ENCODE assay signal across 21 cellular contexts in genomic region chr3:64909011-64909410, GRCh38.
A peak's percentile ranks its signal among the peaks of the same experiment; 100 is the strongest.
DNase-seq lines count a peak whose midpoint lies in the region; ATAC-seq and TF ChIP-seq lines count a peak whose summit lies in the region.
"Had no signal": no experiment of that assay in that cellular context is flagged by ENCODE, and none has a peak within 500 bp of the region (broad histone marks: within the 10 kb centered on the region; RNA-seq: fewer than 3 reads in every experiment).

No MANE protein-coding gene starts in this region.

- no peaks in the 10 kb centered on the region for H3K27me3 ChIP-seq in cardiac muscle cell
- no peaks in the 10 kb centered on the region for H3K27me3 ChIP-seq in smooth muscle cell (ENCODE audit: low read depth)
- no peaks in the 10 kb centered on the region for H3K27me3 ChIP-seq in Karpas-422 (ENCODE audit: low read length)
- no peaks in the 10 kb centered on the region for H3K27me3 ChIP-seq in brain microvascular endothelial cell (replicated peaks)
- H3K27me3 ChIP-seq: BLaER1 treated with 17β-estradiol and CSF1 and Interleukin-3, amounts not matched to agents 10 nM and 100 nM; Peyer's patch had no signal

- no peaks in the 10 kb centered on the region for H3K9me3 ChIP-seq in cardiac muscle cell (ENCODE audit: low read depth)
- H3K9me3 ChIP-seq in mesodermal cell (ENCODE audit: control insufficient read depth, low read length): peaks cover 16% of the 10 kb centered on the region
- H3K9me3 ChIP-seq in smooth muscle cell (replicated peaks; ENCODE audit: low read depth): no peaks in the 10 kb centered on the region
- no peaks in the 10 kb centered on the region for H3K9me3 ChIP-seq in Karpas-422 (ENCODE audit: low read length)
- H3K9me3 ChIP-seq: HAP-1, Peyer's patch had no signal

- no peak overlapping the region for H3K4me3 ChIP-seq in cardiac muscle cell
- no peak overlapping the region for H3K4me3 ChIP-seq in mesodermal cell (ENCODE audit: extremely low read depth, insufficient read depth, low read length, poor library complexity, severe bottlenecking)
- no peak overlapping the region for H3K4me3 ChIP-seq in smooth muscle cell
- H3K4me3 ChIP-seq in Karpas-422 (ENCODE audit: low read length): no peak overlapping the region
- H3K4me3 ChIP-seq in brain microvascular endothelial cell (ENCODE audit: low read depth, low read length): no peak overlapping the region
- H3K4me3 ChIP-seq: BLaER1 treated with 17β-estradiol and CSF1 and Interleukin-3, amounts not matched to agents 10 nM and 100 nM; GM23338; HAP-1; Peyer's patch had no signal

- H2AFZ ChIP-seq in smooth muscle cell (ENCODE audit: low read depth): no peak overlapping the region
- no peak overlapping the region for H2AFZ ChIP-seq in Karpas-422 (ENCODE audit: low read length)

- H3K4me1 ChIP-seq in cardiac muscle cell (ENCODE audit: low read depth) (peaks cover 35% of the 10 kb centered on the region), mesodermal cell (ENCODE audit: control insufficient read depth, insufficient read depth, low read length, poor library complexity, severe bottlenecking) (peaks cover 40% of the 10 kb centered on the region), smooth muscle cell (ENCODE audit: low read depth) (peaks cover 27% of the 10 kb centered on the region), Karpas-422 (ENCODE audit: low read length) (peaks cover 3% of the 10 kb centered on the region)
- H3K4me1 ChIP-seq: HAP-1, Peyer's patch had no signal

- H3F3A ChIP-seq in smooth muscle cell (ENCODE audit: low read depth): peaks cover 19% of the 10 kb centered on the region

- DNase-seq in cardiac muscle cell (ENCODE audit: low read depth in 1 of 2, low spot score in 1 of 2) (no peak), left cardiac atrium (no peak), dermis blood vessel endothelial cell (peak; percentile 61), smooth muscle cell (lab: John Stamatoyannopoulos, UW; ENCODE audit: unreplicated experiment) (no peak), cerebellar cortex (ENCODE audit: low spot score) (no peak), Karpas-422 (no peak), brain microvascular endothelial cell (no peak)
- DNase-seq: CD8-positive, alpha-beta T cell; DMS153; GDM1; KG1; NCI-H1105; NCI-H2029 treated with DMSO at 0.1 percent for 48 hours; NCI-H510A treated with DMSO at 0.1 percent for 48 hours; NCI-H748 treated with DMSO at 0.1 percent for 48 hours; Peyer's patch had no signal

- H3K9me2 ChIP-seq in Karpas-422 (replicated peaks; ENCODE audit: insufficient read depth, low read length): no peaks in the 10 kb centered on the region

- TF ChIP-seq CTCF in cardiac muscle cell (IDR thresholded peaks at IDR 0.05; ENCODE audit: low read depth, low read length): no peak
- no peak for TF ChIP-seq CTCF in smooth muscle cell (IDR thresholded peaks at IDR 0.05; ENCODE audit: borderline replicate concordance, insufficient read depth, poor library complexity, severe bottlenecking)
- no peak for TF ChIP-seq CTCF in brain microvascular endothelial cell (IDR thresholded peaks at IDR 0.05; ENCODE audit: low read depth, low read length, missing control alignments)

- 93 to 94% methylated on average over 6 to 8 of the region's 8 CpGs for WGBS in mesodermal cell (ENCODE audit: insufficient coverage in 2 of 2), 2 experiments
- WGBS in smooth muscle cell (ENCODE audit: low lambda C conversion rate): 41% methylated on average over 8 of the region's 8 CpGs

- H3K4me2 ChIP-seq in smooth muscle cell: peak overlapping the region; percentile 68
- no peak overlapping the region for H3K4me2 ChIP-seq in Karpas-422 (ENCODE audit: low read depth, low read length, poor library complexity, severe bottlenecking)
- H3K4me2 ChIP-seq: BLaER1 treated with 17β-estradiol and CSF1 and Interleukin-3, amounts not matched to agents 10 nM and 100 nM; GM23338 had no signal

- H3K9ac ChIP-seq in smooth muscle cell (ENCODE audit: low read depth): peak overlapping the region; percentile 44
- H3K9ac ChIP-seq in Karpas-422 (ENCODE audit: low read length): no peak overlapping the region
- H3K9ac ChIP-seq: BLaER1 treated with 17β-estradiol and CSF1 and Interleukin-3, amounts not matched to agents 10 nM and 100 nM had no signal

- no peaks in the 10 kb centered on the region for H3K79me2 ChIP-seq in smooth muscle cell (ENCODE audit: low read depth)
- no peaks in the 10 kb centered on the region for H3K79me2 ChIP-seq in Karpas-422 (ENCODE audit: low read length)

- H3K36me3 ChIP-seq in cardiac muscle cell (no peaks in the 10 kb centered on the region), mesodermal cell (ENCODE audit: control insufficient read depth, insufficient read depth, low read length) (peaks cover 3% of the 10 kb centered on the region), smooth muscle cell (ENCODE audit: low read depth) (no peaks in the 10 kb centered on the region), Karpas-422 (ENCODE audit: insufficient read depth, low read length) (no peaks in the 10 kb centered on the region), brain microvascular endothelial cell (replicated peaks) (no peaks in the 10 kb centered on the region)
- H3K36me3 ChIP-seq: BLaER1 treated with 17β-estradiol and CSF1 and Interleukin-3, amounts not matched to agents 10 nM and 100 nM; HAP-1; Peyer's patch had no signal

- H3K27ac ChIP-seq in cardiac muscle cell: peak overlapping the region; percentile 92
- H3K27ac ChIP-seq in mesodermal cell (ENCODE audit: low read depth, low read length, severe bottlenecking): peak overlapping the region; percentile 85
- H3K27ac ChIP-seq in smooth muscle cell (ENCODE audit: low read depth): peak overlapping the region; percentile 82
- no peak overlapping the region for H3K27ac ChIP-seq in Karpas-422 (ENCODE audit: low read length)
- H3K27ac ChIP-seq in brain microvascular endothelial cell: no peak overlapping the region
- H3K27ac ChIP-seq: 22Rv1; BLaER1 treated with 17β-estradiol and CSF1 and Interleukin-3, amounts not matched to agents 10 nM and 100 nM; Peyer's patch had no signal

- no peak for ATAC-seq in left cardiac atrium
- ATAC-seq: CD8-positive, alpha-beta T cell had no signal

- no peaks in the 10 kb centered on the region for H4K20me1 ChIP-seq in smooth muscle cell (ENCODE audit: low read depth)
- no peaks in the 10 kb centered on the region for H4K20me1 ChIP-seq in Karpas-422 (ENCODE audit: insufficient read depth, low read depth, low read length)
- H4K20me1 ChIP-seq: BLaER1 treated with 17β-estradiol and CSF1 and Interleukin-3, amounts not matched to agents 10 nM and 100 nM had no signal

- in situ Hi-C loops in brain microvascular endothelial cell (cut with HindIII; ENCODE audit: low pct_ligation_motif_present, low sequenced_read_pairs): no loop called here

- intact Hi-C loops in left cardiac atrium (cut with DNase I): loop anchor here (5.0 to 10.0 kb wide), 2 partner anchors 214 to 217 kb away; no protein-coding TSS in a partner anchor

Comparison
In these comparisons a context has a peak if more than half of its experiments do, and no peak if none do; other contexts are left out.
1. H3K27ac ChIP-seq: peak in cardiac muscle cell (single experiment), mesodermal cell (single experiment) and smooth muscle cell (single experiment); none in Karpas-422 (single experiment) and brain microvascular endothelial cell (single experiment).